In genomic region chr14:60777856-60778578, GRCh38 we compare ENCODE assay signal across 13 cellular contexts. TPM values are rescaled to one million over a fixed set of nuclear protein-coding genes. Genes with fewer than 3 reads are reported as not detected.
DNase-seq lines count a peak whose midpoint lies in the region; ATAC-seq and TF ChIP-seq lines count a peak whose summit lies in the region.
"Had no signal": no experiment of that assay in that cellular context is flagged by ENCODE, and none has a peak within 500 bp of the region (broad histone marks: within the 10 kb centered on the region; RNA-seq: fewer than 3 reads in every experiment).

No MANE protein-coding gene starts in this region.

- H3K4me2 ChIP-seq in skeletal muscle satellite cell (ENCODE audit: low read length), result peak overlapping the region; percentile 56

- no peaks in the 10 kb centered on the region for H3K9me3 ChIP-seq in skeletal muscle satellite cell (replicated peaks; ENCODE audit: low read length)
- H3K9me3 ChIP-seq: pancreas, stomach had no signal

- no peak overlapping the region for H3K4me3 ChIP-seq in skeletal muscle satellite cell (ENCODE audit: low read length)
- H3K4me3 ChIP-seq: pancreas, stomach had no signal

- DNase-seq in GM04504 (ENCODE audit: low read depth) (peak; percentile 87), fibroblast of peridontal ligament (ENCODE audit: extremely low read depth) (peak; percentile 97), NK-92 (lab: John Stamatoyannopoulos, UW; ENCODE audit: unreplicated experiment) (no peak)
- DNase-seq: activated T-cell treated with anti-CD3 and anti-CD28 coated beads, Interleukin-2, amount 50 U/mL, for 1 hour; NCI-H2171; pancreas; RPMI8226; stimulated activated CD4-positive, alpha-beta T cell treated with anti-CD3 and anti-CD28 coated beads, Interleukin-4, amount 100 ng/mL, for 24 hours; stomach had no signal

- peak overlapping the region; percentile 40 for H3K9ac ChIP-seq in skeletal muscle satellite cell (ENCODE audit: low read depth, low read length)

- H3K4me1 ChIP-seq in skeletal muscle satellite cell (ENCODE audit: control insufficient read depth, insufficient read depth, low read length), result peaks cover 45% of the 10 kb centered on the region
- H3K4me1 ChIP-seq: pancreas had no signal

- no peaks in the 10 kb centered on the region for H3K27me3 ChIP-seq in skeletal muscle satellite cell (ENCODE audit: control insufficient read depth, insufficient read depth, low read length)
- H3K27me3 ChIP-seq: pancreas, stomach had no signal

- H3K36me3 ChIP-seq in skeletal muscle satellite cell (ENCODE audit: insufficient read depth, low read length), result no peaks in the 10 kb centered on the region
- H3K36me3 ChIP-seq: pancreas, stomach had no signal

- ATAC-seq in SK-N-SH treated with all-trans-retinoic acid at 6 μM for 48 hours (peak; percentile 85), GM18873 (IDR thresholded peaks at IDR 0.05; ENCODE audit: low FRiP score, unreplicated experiment) (no peak), HG03432 (IDR thresholded peaks at IDR 0.05; ENCODE audit: unreplicated experiment) (no peak)
- ATAC-seq: pancreas had no signal

TF ChIP-seq in SK-N-SH treated with all-trans-retinoic acid at 6 μM for 48 hours, 23 proteins besides CTCF, POLR2A, EP300 and RAD21:
- no peak for TF ChIP-seq ZFP30 (CRISPR knock-in tag; IDR thresholded peaks at IDR 0.05)
- peak; percentile 64 for TF ChIP-seq ISL1 (CRISPR knock-in tag; IDR thresholded peaks at IDR 0.05)

RNA-seq across cellular contexts. Expression of gene MNAT1, which starts 43.5 kb away (rescaled TPM):
- 42.6 and 67.7 TPM in 2 replicates for total RNA-seq in skeletal muscle satellite cell (2012; rRNA removed)

RNA-seq across cellular contexts. Expression of gene SIX4, which starts 53.9 kb away (rescaled TPM):
- total RNA-seq in skeletal muscle satellite cell (2012; rRNA removed), result 9.1 and 10.0 TPM in 2 replicates
